ENCODE assay signal across 8 cellular contexts in the genomic region with DNA sequence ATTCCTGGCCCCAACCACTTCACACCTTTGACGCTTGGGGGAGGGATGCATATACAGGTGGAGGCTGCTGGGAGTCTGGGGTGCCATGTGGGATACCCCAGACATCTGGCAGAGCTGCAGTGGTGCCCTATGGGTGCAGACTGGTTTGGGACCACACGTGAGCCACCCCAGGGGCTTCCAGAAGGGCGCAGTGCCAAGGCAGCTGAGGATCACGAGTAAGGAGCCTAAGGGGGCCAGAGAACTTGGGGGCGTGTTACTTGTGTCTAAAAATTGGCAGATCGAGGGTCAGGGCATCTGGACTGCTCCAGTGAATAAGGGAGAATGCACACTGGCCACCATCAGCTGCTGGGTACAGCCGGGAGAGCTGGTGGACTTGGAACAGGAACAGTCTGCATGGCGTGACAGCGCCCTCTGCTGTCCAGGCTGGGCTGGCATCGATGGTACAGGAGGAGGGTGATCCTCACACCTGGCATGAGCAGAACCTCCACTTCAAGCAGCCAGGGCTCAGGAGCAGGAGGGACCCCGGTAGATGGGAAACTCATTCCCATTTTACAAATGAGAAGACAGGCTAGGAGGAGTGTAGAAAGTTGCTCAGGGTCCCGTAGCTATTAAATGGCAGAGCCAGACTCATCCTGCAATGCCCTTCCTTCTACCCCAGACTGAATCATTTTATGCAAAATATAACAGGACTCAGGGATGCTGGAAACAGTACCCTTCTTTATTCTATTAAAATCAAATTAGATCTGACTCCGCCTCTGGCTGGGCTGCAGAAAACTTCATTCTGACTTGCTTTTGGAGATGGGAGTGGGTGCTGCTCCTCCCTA.
A peak's percentile ranks its signal among the peaks of the same experiment; 100 is the strongest.
DNase-seq lines count a peak whose midpoint lies in the region; ATAC-seq and TF ChIP-seq lines count a peak whose summit lies in the region.

No MANE protein-coding gene starts in this region.

- H3K4me1 Mint-ChIP-seq in activated naive CD4-positive, alpha-beta T cell treated with anti-CD3 and anti-CD28 coated beads for 36 hours (ENCODE audit: low read depth), result no peaks in the 10 kb centered on the region

- H3K9me3 ChIP-seq in ovary, result no peaks in the 10 kb centered on the region
- H3K9me3 ChIP-seq in tibial nerve, result no peaks in the 10 kb centered on the region

- H3K27me3 ChIP-seq in ovary (no peaks in the 10 kb centered on the region), tibial nerve (no peaks in the 10 kb centered on the region)

- intact Hi-C loops in activated naive CD4-positive, alpha-beta T cell treated with anti-CD3 and anti-CD28 coated beads for 36 hours (cut with micrococcal nuclease), result loop anchor here (1.0 kb wide), 3 partner anchors 64 to 135 kb away; no protein-coding TSS in a partner anchor
- intact Hi-C loops in ovary (cut with DNase I), result loop anchor here (2.0 to 5.0 kb wide), 5 partner anchors 42 to 177 kb away; no protein-coding TSS in a partner anchor

- H3K27ac Mint-ChIP-seq in activated naive CD4-positive, alpha-beta T cell treated with anti-CD3 and anti-CD28 coated beads for 36 hours, result no peak overlapping the region

- TF ChIP-seq EP300 in ovary (IDR thresholded peaks at IDR 0.05) (no peak), tibial nerve (IDR thresholded peaks at IDR 0.05) (peak; percentile 37 to 38)

- no peaks in the 10 kb centered on the region for H3K9me3 Mint-ChIP-seq in activated naive CD4-positive, alpha-beta T cell treated with anti-CD3 and anti-CD28 coated beads for 36 hours

- TF ChIP-seq CTCF in ovary (IDR thresholded peaks at IDR 0.05) (peak; percentile 86 to 97 (median 96)), tibial nerve (IDR thresholded peaks at IDR 0.05) (peak; percentile 91 to 98 (median 91))

- DNase-seq in A172 (ENCODE audit: low spot score) (peak; percentile 88), NCI-H1092 treated with DMSO at 0.1 percent for 48 hours (lab: John Stamatoyannopoulos, UW) (peak; percentile 83), SKM-1 (lab: John Stamatoyannopoulos, UW; ENCODE audit: unreplicated experiment) (peak; percentile 78), glomerular endothelial cell (ENCODE audit: extremely low read depth, low read depth, low spot score) (peak; percentile 57), ovary (peak; percentile 90 to 94 (median 94)), tibial nerve (ENCODE audit: low spot score in 2 of 2) (peak; percentile 95 to 98)
- peak; percentile 92 for DNase-seq in activated naive CD4-positive, alpha-beta T cell treated with anti-CD3 and anti-CD28 coated beads for 36 hours

- H3K4me3 ChIP-seq in ovary, result no peak overlapping the region
- no peak overlapping the region for H3K4me3 ChIP-seq in tibial nerve

- ATAC-seq in GM18907 (IDR thresholded peaks at IDR 0.05; ENCODE audit: unreplicated experiment), result peak; percentile 78

- H3K27me3 Mint-ChIP-seq in activated naive CD4-positive, alpha-beta T cell treated with anti-CD3 and anti-CD28 coated beads for 36 hours (ENCODE audit: low read depth), result peaks cover 1% of the 10 kb centered on the region

- H3K4me1 ChIP-seq in ovary (ENCODE audit: insufficient read depth) (peaks cover 9% of the 10 kb centered on the region), tibial nerve (peaks cover 0 to 40% (median 15%) of the 10 kb centered on the region in 4 donors)

- H3K27ac ChIP-seq in ovary (no peak overlapping the region), tibial nerve (peak overlapping the region in 1 of 4 donors; percentile 57)

- no peak for TF ChIP-seq POLR2A in ovary (IDR thresholded peaks at IDR 0.05)
- TF ChIP-seq POLR2A in tibial nerve (IDR thresholded peaks at IDR 0.05), result no peak

- CTCF ChIA-PET in activated naive CD4-positive, alpha-beta T cell treated with anti-CD3 and anti-CD28 coated beads for 36 hours (lab: Charles Lee), result interaction anchor here (0.7 to 5.2 kb wide), 35 partner anchors 9 to 584 kb away, joined by 3 to 66 read pairs (median 4); a partner anchor contains a TSS

- no peaks in the 10 kb centered on the region for H3K36me3 Mint-ChIP-seq in activated naive CD4-positive, alpha-beta T cell treated with anti-CD3 and anti-CD28 coated beads for 36 hours (ENCODE audit: low read depth)

- H3K36me3 ChIP-seq in ovary (no peaks in the 10 kb centered on the region), tibial nerve (no peaks in the 10 kb centered on the region)

- no peak overlapping the region for H3K4me3 Mint-ChIP-seq in activated naive CD4-positive, alpha-beta T cell treated with anti-CD3 and anti-CD28 coated beads for 36 hours

- 25 to 29% (median 25%) methylated on average over 13 of the region's 13 CpGs for WGBS in ovary, 3 donors
- WGBS in tibial nerve, 2 donors, result 27% methylated on average over 13 of the region's 13 CpGs
